Comparison of ENCODE assay signal across 8 cellular contexts in genomic region chr16:11796227-11797165, GRCh38. TPM values are rescaled to one million over a fixed set of nuclear protein-coding genes. Genes with fewer than 3 reads are reported as not detected.
DNase-seq lines count a peak whose midpoint lies in the region; ATAC-seq and TF ChIP-seq lines count a peak whose summit lies in the region.

No MANE protein-coding gene starts in this region.

- H3K4me3 ChIP-seq in AG09309 (ENCODE audit: control insufficient read depth, low read depth, low read length), result peak overlapping the region; percentile 96
- peak overlapping the region; percentile 87 for H3K4me3 ChIP-seq in Jurkat, Clone E6-1 (ENCODE audit: low read length)
- H3K4me3 ChIP-seq in foreskin fibroblast (ENCODE audit: low read depth in 1 of 2, low read length in 2 of 2), result peak overlapping the region; percentile 89 to 97

- H3K27ac Mint-ChIP-seq in natural killer cell, result peak overlapping the region; percentile 96 to 98

- DNase-seq in AG09309 (ENCODE audit: low read depth), result no peak
- no peak for DNase-seq in Jurkat, Clone E6-1 (ENCODE audit: low read depth, low spot score)
- peak; percentile 19 for DNase-seq in activated T-helper 9 cell treated with anti-CD3 and anti-CD28 coated beads, Interleukin-2, amount 50 U/mL, for 16 hours (ENCODE audit: low read depth)
- DNase-seq in foreskin fibroblast, result peak; percentile 52 to 79
- peak; percentile 33 for DNase-seq in natural killer cell
- peak; percentile 62 for DNase-seq in ureter (ENCODE audit: low spot score)
- no peak for DNase-seq in inferior parietal cortex (ENCODE audit: extremely low spot score)

- ATAC-seq in GM19351 (IDR thresholded peaks at IDR 0.05; ENCODE audit: unreplicated experiment) (peak; percentile 6), natural killer cell (peak in 1 of 3 donors; percentile 4)

- H3K9me3 Mint-ChIP-seq in natural killer cell, result no peaks in the 10 kb centered on the region

- H3K4me3 Mint-ChIP-seq in natural killer cell, result peak overlapping the region; percentile 94

- no peaks in the 10 kb centered on the region for H3K27me3 Mint-ChIP-seq in natural killer cell (ENCODE audit: low read depth in 2 of 2)

- intact Hi-C loops in natural killer cell (cut with micrococcal nuclease), result loop anchor here (1.0 kb wide), 2 partner anchors 13 to 54 kb away; partner anchors contain the start of gene TXNDC11

- TF ChIP-seq CTCF in AG09309 (IDR thresholded peaks at IDR 0.05; ENCODE audit: control insufficient read depth, insufficient read depth, low read depth, low read length, missing control alignments) (no peak), foreskin fibroblast (IDR thresholded peaks at IDR 0.05; ENCODE audit: low read depth, low read length) (no peak), natural killer cell (IDR thresholded peaks at IDR 0.05) (no peak)

- no peaks in the 10 kb centered on the region for H3K36me3 Mint-ChIP-seq in natural killer cell

- peaks cover 56 to 67% of the 10 kb centered on the region in 2 donors for H3K4me1 Mint-ChIP-seq in natural killer cell

RNA-seq across cellular contexts. Expression of gene ZC3H7A, which starts 0.6 kb away (rescaled TPM):
- polyA plus RNA-seq in Jurkat, Clone E6-1 (2012; ENCODE audit: insufficient read depth, insufficient read length), result 47.5 TPM
- total RNA-seq in natural killer cell (10 to 100 TPM; 80.6 to 91.8 (median 84.6) TPM), ureter (64.1 TPM)

RNA-seq across cellular contexts. Expression of gene TXNDC11, which starts 53.8 kb away (rescaled TPM):
- 17.9 TPM for polyA plus RNA-seq in Jurkat, Clone E6-1 (2012; ENCODE audit: insufficient read depth, insufficient read length)
- total RNA-seq in natural killer cell (10 to 100 TPM; 63.4 to 99.2 (median 68.9) TPM), ureter (49.9 TPM)

RNA-seq across cellular contexts. Expression of gene RSL1D1, which starts 54.8 kb away (rescaled TPM):
- 216 TPM for polyA plus RNA-seq in Jurkat, Clone E6-1 (2012; ENCODE audit: insufficient read depth, insufficient read length)
- total RNA-seq in natural killer cell (100 to 1,000 TPM in 1 of 3 donors, 10 to 100 TPM in 2; 66.3 to 102 (median 99.1) TPM), ureter (170 TPM)

Comparison
In these comparisons a context has a peak if more than half of its experiments do, and no peak if none do; other contexts are left out.
1. DNase-seq: peak in activated T-helper 9 cell treated with anti-CD3 and anti-CD28 coated beads, Interleukin-2, amount 50 U/mL, for 16 hours (single experiment), foreskin fibroblast (2 of 2), natural killer cell (single experiment) and ureter (single experiment); none in AG09309 (single experiment), Jurkat, Clone E6-1 (single experiment) and inferior parietal cortex (single experiment).
2. Peak in every context shown above with its lines, with median percentiles within 50 percentile points of each other: H3K4me3 ChIP-seq.